ENCODE assay signal across 7 cellular contexts in the genomic region with DNA sequence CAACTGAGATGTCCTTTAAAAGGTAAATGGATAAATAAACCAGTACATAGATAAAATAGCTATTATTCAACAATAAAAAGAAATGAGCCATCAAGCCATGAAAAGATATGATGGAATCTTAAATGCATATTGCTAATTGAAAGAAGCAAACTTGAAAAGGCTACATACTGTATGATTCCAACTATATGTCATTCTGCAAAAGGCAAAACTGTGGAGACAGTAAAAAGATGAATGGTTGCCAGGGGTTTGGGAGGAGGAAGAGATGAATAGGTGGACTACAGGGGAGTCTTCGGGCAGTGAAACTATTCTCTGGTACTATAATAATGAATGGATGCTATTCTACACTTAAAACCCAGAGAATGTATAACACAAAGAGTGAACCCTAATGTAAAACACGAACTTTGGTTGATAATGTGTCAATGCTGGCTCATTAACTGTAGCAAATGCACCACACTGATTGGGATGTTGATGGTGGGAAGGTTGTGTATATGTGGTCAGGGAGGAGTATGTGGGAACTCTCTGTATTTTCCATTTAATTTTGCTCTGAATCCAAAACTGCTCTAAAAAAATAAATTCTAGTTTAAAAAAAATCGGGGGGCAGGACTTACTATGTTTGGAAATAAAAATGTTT.
"Had no signal": no experiment of that assay in that cellular context is flagged by ENCODE, and none has a peak within 500 bp of the region (broad histone marks: within the 10 kb centered on the region; RNA-seq: fewer than 3 reads in every experiment).

No MANE protein-coding gene starts in this region.

- DNase-seq: GDM1, GF-D8 had no signal

- FAIRE-seq: G401.6, GM12891, GM12892, GM18507, GM19239 had no signal
